ENCODE assay signal across 31 cellular contexts in the genomic region with DNA sequence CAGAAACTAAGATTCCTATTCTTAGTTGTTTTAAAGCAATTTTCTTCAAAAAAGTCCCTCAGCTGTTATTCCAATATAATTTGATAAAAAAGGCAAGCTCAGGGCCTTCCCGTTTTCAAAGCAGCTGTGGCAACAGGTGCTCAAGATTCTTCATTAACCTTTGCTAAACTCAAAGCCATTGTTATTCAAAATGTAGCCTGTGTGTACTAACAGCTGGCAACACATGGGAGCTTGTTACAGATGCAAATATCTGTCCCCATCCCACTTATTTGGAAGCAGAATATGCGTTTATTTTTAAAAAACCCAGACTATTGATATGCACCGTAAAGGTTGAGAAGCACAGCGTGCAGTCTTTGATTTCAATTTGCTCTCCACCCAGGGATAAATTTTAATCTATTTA.
"Had no signal": no experiment of that assay in that cellular context is flagged by ENCODE, and none has a peak within 500 bp of the region (broad histone marks: within the 10 kb centered on the region; RNA-seq: fewer than 3 reads in every experiment).

No MANE protein-coding gene starts in this region.

- ATAC-seq: activated CD8-positive, alpha-beta T cell treated with anti-CD3 and anti-CD28 coated beads for 36 hours; activated T-cell treated with anti-CD3 and anti-CD28 coated beads, Interleukin-2, amount 50 U/mL, for 72 hours; activated T-helper 17 cell treated with anti-CD3 and anti-CD28 coated beads, Interleukin-2, amount 50 U/mL, for 72 hours; Right ventricle myocardium inferior had no signal

- H3K9ac ChIP-seq: KMS-11 had no signal

- H3K4me3 ChIP-seq: ascending aorta, cardiac muscle cell, PC-9 had no signal

- H3K36me3 ChIP-seq: ascending aorta, cardiac muscle cell, WERI-Rb-1 had no signal

- H3K9me3 ChIP-seq: ascending aorta had no signal

- H3K4me1 Mint-ChIP-seq: activated CD4-positive, alpha-beta T cell treated with anti-CD3 and anti-CD28 coated beads, Interleukin-2, amount 10 ng/mL, durations not matched to agents 24 days and 14 days; activated naive CD8-positive, alpha-beta T cell treated with anti-CD3 and anti-CD28 coated beads, Interleukin-2, amount 10 ng/mL, durations not matched to agents 7 days and 5 days; activated T-helper 17 cell treated with anti-CD3 and anti-CD28 coated beads, Interleukin-2, amount 50 U/mL, for 72 hours; central memory CD8-positive, alpha-beta T cell had no signal

- DNase-seq: activated CD4-positive, alpha-beta T cell treated with anti-CD3 and anti-CD28 coated beads, Interleukin-2, amount 10 ng/mL, durations not matched to agents 24 days and 14 days; activated CD4-positive, alpha-beta T cell treated with anti-CD3 and anti-CD28 coated beads, Interleukin-2, amount 50 U/mL, for 4 hours; activated CD8-positive, alpha-beta T cell treated with anti-CD3 and anti-CD28 coated beads for 36 hours; activated effector memory CD4-positive, alpha-beta T cell treated with anti-CD3 and anti-CD28 coated beads, Interleukin-2, amount 50 U/mL, for 16 hours; activated naive CD4-positive, alpha-beta T cell; activated naive CD4-positive, alpha-beta T cell treated with anti-CD3 and anti-CD28 coated beads, Interleukin-2, amount 50 U/mL, for 16 hours; activated naive CD8-positive, alpha-beta T cell treated with anti-CD3 and anti-CD28 coated beads, Interleukin-2, amount 10 ng/mL, durations not matched to agents 7 days and 5 days; activated T-cell treated with anti-CD3 and anti-CD28 coated beads, Interleukin-2, amount 50 U/mL, for 1 hour; activated T-cell treated with anti-CD3 and anti-CD28 coated beads, Interleukin-2, amount 50 U/mL, for 72 hours; amygdala; NCI-H1092 treated with DMSO at 0.1 percent for 48 hours; NCI-H146; NCI-H187; NCI-H2029 treated with DMSO at 0.1 percent for 48 hours; NCI-H2107; NCI-H2171; NCI-H446; NCI-H510A treated with DMSO at 0.1 percent for 48 hours; NCI-H526 treated with DMSO at 0.1 percent for 48 hours; PC-9; SIG-M5; SW 1271; T1000; WERI-Rb-1 had no signal

- H3K27ac ChIP-seq: ascending aorta, cardiac muscle cell, KMS-11, PC-9, RWPE1, WERI-Rb-1 had no signal

- H3K4me1 ChIP-seq: ascending aorta had no signal

- H3K27ac Mint-ChIP-seq: activated CD4-positive, alpha-beta T cell treated with anti-CD3 and anti-CD28 coated beads, Interleukin-2, amount 10 ng/mL, durations not matched to agents 24 days and 14 days; activated CD8-positive, alpha-beta T cell treated with anti-CD3 and anti-CD28 coated beads for 36 hours; activated naive CD8-positive, alpha-beta T cell treated with anti-CD3 and anti-CD28 coated beads, Interleukin-2, amount 10 ng/mL, durations not matched to agents 7 days and 5 days; activated T-cell treated with anti-CD3 and anti-CD28 coated beads, Interleukin-2, amount 50 U/mL, for 72 hours; activated T-helper 17 cell treated with anti-CD3 and anti-CD28 coated beads, Interleukin-2, amount 50 U/mL, for 72 hours had no signal

- H3K4me3 Mint-ChIP-seq: activated CD4-positive, alpha-beta T cell treated with anti-CD3 and anti-CD28 coated beads, Interleukin-2, amount 10 ng/mL, durations not matched to agents 24 days and 14 days; activated CD8-positive, alpha-beta T cell treated with anti-CD3 and anti-CD28 coated beads for 36 hours; activated naive CD8-positive, alpha-beta T cell treated with anti-CD3 and anti-CD28 coated beads, Interleukin-2, amount 10 ng/mL, durations not matched to agents 7 days and 5 days; activated T-cell treated with anti-CD3 and anti-CD28 coated beads, Interleukin-2, amount 50 U/mL, for 72 hours; activated T-helper 17 cell treated with anti-CD3 and anti-CD28 coated beads, Interleukin-2, amount 50 U/mL, for 72 hours; central memory CD8-positive, alpha-beta T cell had no signal

- H3K27me3 Mint-ChIP-seq: activated CD4-positive, alpha-beta T cell treated with anti-CD3 and anti-CD28 coated beads, Interleukin-2, amount 10 ng/mL, durations not matched to agents 24 days and 14 days; activated CD8-positive, alpha-beta T cell treated with anti-CD3 and anti-CD28 coated beads for 36 hours; activated naive CD8-positive, alpha-beta T cell treated with anti-CD3 and anti-CD28 coated beads, Interleukin-2, amount 10 ng/mL, durations not matched to agents 7 days and 5 days; activated T-helper 17 cell treated with anti-CD3 and anti-CD28 coated beads, Interleukin-2, amount 50 U/mL, for 72 hours; central memory CD8-positive, alpha-beta T cell had no signal

- H3K36me3 Mint-ChIP-seq: activated naive CD8-positive, alpha-beta T cell treated with anti-CD3 and anti-CD28 coated beads, Interleukin-2, amount 10 ng/mL, durations not matched to agents 7 days and 5 days had no signal

- H3K27me3 ChIP-seq: ascending aorta, cardiac muscle cell had no signal
